Comparison of ENCODE assay signal across 11 cellular contexts in the genomic region with DNA sequence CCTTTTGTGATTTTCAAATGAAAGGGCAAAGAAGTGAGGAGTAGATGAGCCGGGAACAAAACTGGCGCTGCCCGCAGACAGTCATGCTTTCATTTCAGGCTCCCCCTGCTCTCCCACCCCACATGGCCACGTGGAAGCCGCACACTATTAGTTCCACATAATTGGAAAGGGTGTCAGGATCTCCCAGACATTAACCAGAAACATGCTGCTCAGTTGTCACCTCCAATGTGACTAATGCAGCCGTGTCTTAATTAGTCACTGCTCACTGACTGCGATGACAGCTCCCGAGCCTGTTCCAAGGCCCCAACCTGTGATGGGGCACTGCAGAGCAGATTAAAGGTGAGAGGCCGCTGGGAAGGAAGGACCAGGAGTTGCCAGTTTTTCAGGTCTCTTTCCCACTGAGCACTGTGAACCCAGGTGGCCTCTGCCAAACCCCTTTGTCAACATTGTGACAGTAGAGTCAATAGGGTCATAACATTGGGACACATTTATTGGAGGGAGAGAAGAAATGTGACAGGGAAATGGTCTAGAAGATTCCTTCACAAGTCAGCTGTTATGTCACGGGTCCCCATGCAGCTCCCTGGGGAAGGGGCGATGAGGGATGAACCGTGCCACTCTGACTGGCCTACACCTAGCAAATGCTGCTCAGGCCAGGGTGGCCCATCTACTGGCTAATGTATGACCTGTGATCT. TPM values are rescaled to one million over a fixed set of nuclear protein-coding genes. Genes with fewer than 3 reads are reported as not detected.
A peak's percentile ranks its signal among the peaks of the same experiment; 100 is the strongest.
DNase-seq lines count a peak whose midpoint lies in the region; ATAC-seq and TF ChIP-seq lines count a peak whose summit lies in the region.
"Had no signal": no experiment of that assay in that cellular context is flagged by ENCODE, and none has a peak within 500 bp of the region (broad histone marks: within the 10 kb centered on the region; RNA-seq: fewer than 3 reads in every experiment).

No MANE protein-coding gene starts in this region.

- H3K27me3 Mint-ChIP-seq in HFFc6 (ENCODE audit: insufficient read depth), result peaks cover 7% of the 10 kb centered on the region; the same call in 1 of the 2 replicates
- no peaks in the 10 kb centered on the region for H3K27me3 Mint-ChIP-seq in central memory CD8-positive, alpha-beta T cell
- no peaks in the 10 kb centered on the region for H3K27me3 Mint-ChIP-seq in effector memory CD8-positive, alpha-beta T cell

- ATAC-seq in central memory CD8-positive, alpha-beta T cell (replicated peaks; ENCODE audit: extremely low read depth, poor library complexity, severe bottlenecking), result no peak
- ATAC-seq in left lobe of liver (peak; percentile 72), HG03565 (IDR thresholded peaks at IDR 0.05; ENCODE audit: unreplicated experiment) (no peak), HG02884 (IDR thresholded peaks at IDR 0.05; ENCODE audit: unreplicated experiment) (no peak)
- ATAC-seq in effector memory CD8-positive, alpha-beta T cell (replicated peaks), result no peak

- TF ChIP-seq CTCF in HFFc6 (IDR thresholded peaks at IDR 0.05), result no peak

- H3K4me3 Mint-ChIP-seq in HFFc6, result 0 out of 2 replicates have a peak overlapping the region, but pooled peaks have one; percentile 32
- H3K4me3 Mint-ChIP-seq in central memory CD8-positive, alpha-beta T cell, result no peak overlapping the region
- H3K4me3 Mint-ChIP-seq in effector memory CD8-positive, alpha-beta T cell, result no peak overlapping the region
- H3K4me3 Mint-ChIP-seq: CD14-positive monocyte had no signal

- DNase-seq in A172 (ENCODE audit: low spot score), result peak; percentile 27
- DNase-seq in HFFc6, result no peak
- no peak for DNase-seq in central memory CD8-positive, alpha-beta T cell (ENCODE audit: low spot score in 2 of 2)
- DNase-seq in left lobe of liver (ENCODE audit: low spot score), result peak; percentile 51
- DNase-seq in NCI-H2196 (lab: John Stamatoyannopoulos, UW; ENCODE audit: unreplicated experiment), result no peak
- no peak for DNase-seq in effector memory CD8-positive, alpha-beta T cell
- DNase-seq: Karpas-422, NCI-H510A treated with DMSO at 0.1 percent for 48 hours had no signal

- H3K9me3 Mint-ChIP-seq in HFFc6, result no peaks in the 10 kb centered on the region
- H3K9me3 Mint-ChIP-seq in central memory CD8-positive, alpha-beta T cell, result no peaks in the 10 kb centered on the region
- no peaks in the 10 kb centered on the region for H3K9me3 Mint-ChIP-seq in effector memory CD8-positive, alpha-beta T cell
- H3K9me3 Mint-ChIP-seq: CD14-positive monocyte had no signal

- H3K36me3 Mint-ChIP-seq in HFFc6 (ENCODE audit: low read depth), result no peaks in the 10 kb centered on the region
- peaks cover 9% of the 10 kb centered on the region for H3K36me3 Mint-ChIP-seq in central memory CD8-positive, alpha-beta T cell (ENCODE audit: insufficient read depth)
- H3K36me3 Mint-ChIP-seq in effector memory CD8-positive, alpha-beta T cell (ENCODE audit: insufficient read depth), result peaks cover 8% of the 10 kb centered on the region

- H3K4me1 Mint-ChIP-seq in HFFc6 (ENCODE audit: low read depth), result peaks cover 14% of the 10 kb centered on the region
- H3K4me1 Mint-ChIP-seq in central memory CD8-positive, alpha-beta T cell, result no peaks in the 10 kb centered on the region
- H3K4me1 Mint-ChIP-seq in effector memory CD8-positive, alpha-beta T cell (ENCODE audit: low read depth in 2 of 2), result no peaks in the 10 kb centered on the region
- H3K4me1 Mint-ChIP-seq: CD14-positive monocyte had no signal

- peak overlapping the region; percentile 68 for H3K27ac Mint-ChIP-seq in HFFc6
- H3K27ac Mint-ChIP-seq in central memory CD8-positive, alpha-beta T cell (ENCODE audit: low read depth), result peak overlapping the region; percentile 22
- H3K27ac Mint-ChIP-seq in effector memory CD8-positive, alpha-beta T cell, result peak overlapping the region in 1 of 2 donors; percentile 1

RNA-seq across cellular contexts. Expression of a gene that starts 38.6 kb away (rescaled TPM):
- 15.8 and 25.0 TPM in 2 replicates for total RNA-seq in A172 (2014; rRNA removed; shearing (Covaris generic))
- 1 to 10 TPM; 3.0 to 4.8 (median 3.9) TPM for total RNA-seq in HFFc6 (2021; fragmentation: NEBNext Ultra II Directional; extraction: Animal tissue kit (Norgen Biotek cat#: 25700))
- 14.0 TPM for total RNA-seq in left lobe of liver

RNA-seq across cellular contexts. Expression of a gene that starts 45.8 kb away (rescaled TPM):
- total RNA-seq in A172 (2014; rRNA removed; shearing (Covaris generic)), result 27.0 and 33.6 TPM in 2 replicates
- 10 to 100 TPM; 32.9 to 39.6 (median 34.7) TPM for total RNA-seq in HFFc6 (2021; fragmentation: NEBNext Ultra II Directional; extraction: Animal tissue kit (Norgen Biotek cat#: 25700))
- total RNA-seq in left lobe of liver, result 11.8 TPM

Comparison
In these comparisons a context has a peak if more than half of its experiments do, and no peak if none do; other contexts are left out.
1. DNase-seq: peak in A172 (single experiment) and left lobe of liver (single experiment); none in HFFc6 (single experiment), central memory CD8-positive, alpha-beta T cell (0 of 2), NCI-H2196 (single experiment) and effector memory CD8-positive, alpha-beta T cell (0 of 3).